Comparison of ENCODE assay signal across 8 cellular contexts in genomic region chr19:639251-640155, GRCh38. TPM values are rescaled to one million over a fixed set of nuclear protein-coding genes. Genes with fewer than 3 reads are reported as not detected.
DNase-seq lines count a peak whose midpoint lies in the region; ATAC-seq and TF ChIP-seq lines count a peak whose summit lies in the region.

Gene FGF22 (plus strand): TSS chr19:639879. CDS start chr19:639926, 47 bp downstream.

- no peak for TF ChIP-seq CTCF in GM12864 (IDR thresholded peaks at IDR 0.05; ENCODE audit: low read depth, low read length, missing control alignments)

- ATAC-seq in HG03135 (IDR thresholded peaks at IDR 0.05; ENCODE audit: unreplicated experiment), result peak; percentile 47
- no peak for ATAC-seq in HG02973 (IDR thresholded peaks at IDR 0.05; ENCODE audit: unreplicated experiment)

- H3K4me3 ChIP-seq in GM12864 (ENCODE audit: low read depth, low read length), result peak within 1 kb of the TSS; percentile 47

- DNase-seq in GM12864 (ENCODE audit: low read depth), result no peak
- DNase-seq in NCI-H526 treated with DMSO at 0.1 percent for 48 hours (lab: John Stamatoyannopoulos, UW), result peak; percentile 21
- peak; percentile 85 to 98 for DNase-seq in activated CD8-positive, alpha-beta memory T cell treated with anti-CD3 and anti-CD28 coated beads for 1 hour (ENCODE audit: extremely low read depth in 1 of 2, low read depth in 1 of 2)
- peak; percentile 98 for DNase-seq in effector CD8-positive, alpha-beta T cell (lab: John Stamatoyannopoulos, UW)
- peak; percentile 88 to 92 for DNase-seq in lung microvascular endothelial cell (ENCODE audit: low read depth in 2 of 2)
- DNase-seq in stimulated activated CD4-positive, alpha-beta T cell treated with anti-CD3 and anti-CD28 coated beads, Interleukin-4, amount 100 ng/mL, for 48 hours (ENCODE audit: low read depth in 2 of 2), result peak; percentile 96 to 99

RNA-seq across cellular contexts. Expression of gene FGF22, which starts in this region (rescaled TPM):
- not detected in 2 replicates for total RNA-seq in lung microvascular endothelial cell

Comparison
In these comparisons a context has a peak if more than half of its experiments do, and no peak if none do; other contexts are left out.
1. Peak in DNase-seq in lung microvascular endothelial cell; RNA of the gene not detected or under 1 TPM.